8 cellular contexts compared by ENCODE assay signal in the genomic region with DNA sequence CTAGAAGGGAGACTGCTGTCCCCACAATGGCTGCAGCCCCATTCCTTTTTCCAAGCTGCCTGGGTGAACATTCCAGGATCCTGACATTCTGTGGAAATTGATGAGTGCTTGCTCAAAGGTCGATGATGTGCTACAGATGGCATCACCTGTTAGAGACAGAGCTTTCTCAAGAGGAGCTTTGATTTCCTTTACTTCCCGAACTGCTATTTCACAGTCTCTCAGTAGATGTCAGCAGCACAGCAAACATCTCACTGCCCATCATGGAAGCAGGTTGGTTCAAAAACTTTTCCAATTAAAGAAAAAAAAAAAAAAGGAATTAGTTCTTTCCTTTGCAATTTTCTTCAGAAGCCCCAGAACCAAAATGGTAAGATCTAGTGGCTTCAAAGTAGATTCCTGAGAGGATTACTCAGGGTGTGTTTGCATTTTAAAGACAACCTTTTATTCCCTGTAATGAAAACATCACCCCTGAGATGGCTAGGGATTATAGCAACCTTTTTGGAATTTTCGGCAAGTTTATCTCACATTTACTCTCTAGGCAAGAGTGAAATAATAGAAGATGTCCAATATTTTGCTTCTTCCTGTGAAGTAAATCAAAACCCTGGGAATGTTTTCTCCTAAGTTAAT. TPM values are rescaled to one million over a fixed set of nuclear protein-coding genes. Genes with fewer than 3 reads are reported as not detected.
DNase-seq lines count a peak whose midpoint lies in the region; ATAC-seq and TF ChIP-seq lines count a peak whose summit lies in the region.

No MANE protein-coding gene starts in this region.

- H3K9me3 ChIP-seq in Peyer's patch, result no peaks in the 10 kb centered on the region

- no peaks in the 10 kb centered on the region for H3K4me1 ChIP-seq in Peyer's patch

- H3K27me3 ChIP-seq in Peyer's patch, result no peaks in the 10 kb centered on the region

- H3K36me3 ChIP-seq in Peyer's patch, result no peaks in the 10 kb centered on the region

- no peak overlapping the region for H3K4me3 ChIP-seq in GM12875 (ENCODE audit: low read depth, low read length)
- no peak overlapping the region for H3K4me3 ChIP-seq in Peyer's patch
- no peak overlapping the region for H3K4me3 ChIP-seq in fibroblast of the aortic adventitia (ENCODE audit: low read depth, low read length)

- DNase-seq in Peyer's patch (no peak), fibroblast of the aortic adventitia (ENCODE audit: low read depth) (peak; percentile 68), putamen (ENCODE audit: low spot score) (peak; percentile 64), activated gamma-delta T cell treated with Interleukin-2 at 50 U/mL for 16 hours (no peak)
- no peak for DNase-seq in activated CD4-positive, alpha-beta T cell treated with anti-CD3 and anti-CD28 coated beads for 4 hours
- DNase-seq in stimulated activated CD4-positive, alpha-beta T cell treated with anti-CD3 and anti-CD28 coated beads, Interleukin-2, amount 100 ng/mL, for 48 hours, result no peak

- TF ChIP-seq CTCF in GM12875 (IDR thresholded peaks at IDR 0.05; ENCODE audit: borderline replicate concordance, insufficient read depth, low read depth, low read length), result peak; percentile 42; the same call in 1 of the 2 replicates
- peak in 4 of 6 experiments; percentile 22 to 73 (median 68) for TF ChIP-seq CTCF in Peyer's patch (IDR thresholded peaks at IDR 0.05)
- TF ChIP-seq CTCF in fibroblast of the aortic adventitia (IDR thresholded peaks at IDR 0.05; ENCODE audit: insufficient read depth, low read length), result peak; percentile 77

- ATAC-seq in HG03565 (IDR thresholded peaks at IDR 0.05; ENCODE audit: unreplicated experiment), result no peak

- H3K27ac ChIP-seq in Peyer's patch, result no peak overlapping the region

- TF ChIP-seq POLR2A in Peyer's patch (IDR thresholded peaks at IDR 0.05), result no peak

RNA-seq across cellular contexts. Expression of a gene that starts 44.8 kb away (rescaled TPM):
- total RNA-seq in Peyer's patch (100 to 1,000 TPM; 141 to 595 (median 211) TPM), fibroblast of the aortic adventitia (ENCODE audit: low replicate concordance) (78.8 and 285 TPM in 2 replicates)

Comparison
In these comparisons a context has a peak if more than half of its experiments do, and no peak if none do; other contexts are left out.
1. DNase-seq: peak in fibroblast of the aortic adventitia (single experiment) and putamen (single experiment); none in Peyer's patch (0 of 3), activated CD4-positive, alpha-beta T cell treated with anti-CD3 and anti-CD28 coated beads for 4 hours (0 of 2), activated gamma-delta T cell treated with Interleukin-2 at 50 U/mL for 16 hours (single experiment) and stimulated activated CD4-positive, alpha-beta T cell treated with anti-CD3 and anti-CD28 coated beads, Interleukin-2, amount 100 ng/mL, for 48 hours (0 of 2).
2. Peak in every context shown above with its lines, with median percentiles within 50 percentile points of each other: CTCF ChIP-seq.